ENCODE assay signal across 8 cellular contexts in the genomic region with DNA sequence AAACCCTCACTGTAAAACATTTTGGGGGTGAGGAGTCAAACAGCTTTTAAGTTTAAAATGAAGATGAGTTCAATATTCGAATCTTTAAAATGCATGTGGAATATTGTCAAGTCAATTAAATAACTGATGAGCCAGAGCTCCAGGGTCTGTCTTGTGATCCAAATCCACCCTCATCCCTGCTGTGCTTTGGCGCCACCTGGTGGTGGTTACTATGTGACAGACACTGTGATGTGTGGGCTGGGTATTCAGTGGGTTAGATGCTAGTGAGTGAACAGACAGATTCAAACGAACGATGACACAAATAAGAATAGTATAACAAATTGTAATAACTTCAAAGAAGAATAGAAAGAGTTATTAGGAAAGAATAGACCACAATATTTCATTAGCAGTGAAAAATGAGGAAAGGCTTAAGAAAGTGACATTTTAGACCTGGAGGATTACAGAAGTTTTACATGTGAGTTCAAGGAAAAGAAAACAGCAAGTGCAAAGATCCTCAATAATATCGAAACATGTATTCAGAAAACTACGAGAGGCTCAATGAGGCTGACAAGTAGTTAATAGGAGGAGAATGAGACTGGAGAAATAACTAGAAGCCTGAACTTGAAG. TPM values are rescaled to one million over a fixed set of nuclear protein-coding genes. Genes with fewer than 3 reads are reported as not detected.
DNase-seq lines count a peak whose midpoint lies in the region; ATAC-seq, FAIRE-seq and TF ChIP-seq lines count a peak whose summit lies in the region.

No MANE protein-coding gene starts in this region.

- no peak overlapping the region for H3K27ac ChIP-seq in transverse colon

- in situ Hi-C loops in transverse colon (cut with MboI; ENCODE audit: low pct_ligation_motif_present in 1 of 4, low pct_unique_long_range_greater_than_20kb in 1 of 4, low sequenced_read_pairs in 3 of 4), result no loop called here

- no peaks in the 10 kb centered on the region for H3K4me1 Mint-ChIP-seq in activated T-helper 2 cell treated with anti-CD3 and anti-CD28 coated beads, Interferon-gamma antibody, Interleukin-2, Interleukin-4, amounts not matched to agents 10 μg/mL and 5 μg/mL and 100 μg/mL, durations not matched to agents 14 hours and 24 hours and 36 hours (ENCODE audit: low read depth)
- H3K4me1 Mint-ChIP-seq in osteocyte (ENCODE audit: unreplicated experiment), result peaks cover 5% of the 10 kb centered on the region

- peak; percentile 39 for FAIRE-seq in RCC 7860 (lab: Jason Lieb, UNC)
- peak; percentile 87 for FAIRE-seq in frontal cortex (lab: Jason Lieb, UNC)

- H3K4me3 Mint-ChIP-seq in activated T-helper 2 cell treated with anti-CD3 and anti-CD28 coated beads, Interferon-gamma antibody, Interleukin-2, Interleukin-4, amounts not matched to agents 10 μg/mL and 5 μg/mL and 100 μg/mL, durations not matched to agents 14 hours and 24 hours and 36 hours (ENCODE audit: low read depth), result no peak overlapping the region
- H3K4me3 Mint-ChIP-seq in osteocyte (ENCODE audit: unreplicated experiment), result no peak overlapping the region

- no peak overlapping the region for H3K4me3 ChIP-seq in transverse colon

- no peak overlapping the region for H3K27ac Mint-ChIP-seq in activated T-helper 2 cell treated with anti-CD3 and anti-CD28 coated beads, Interferon-gamma antibody, Interleukin-2, Interleukin-4, amounts not matched to agents 10 μg/mL and 5 μg/mL and 100 μg/mL, durations not matched to agents 14 hours and 24 hours and 36 hours
- H3K27ac Mint-ChIP-seq in osteocyte (ENCODE audit: unreplicated experiment), result no peak overlapping the region

- ATAC-seq in GM19463 (IDR thresholded peaks at IDR 0.05; ENCODE audit: unreplicated experiment) (peak; percentile 95), HG03558 (IDR thresholded peaks at IDR 0.05; ENCODE audit: extremely low read depth, unreplicated experiment) (peak; percentile 92)

- H3K36me3 ChIP-seq in transverse colon, result no peaks in the 10 kb centered on the region

- no peak for TF ChIP-seq EP300 in transverse colon (IDR thresholded peaks at IDR 0.05; ENCODE audit: low read depth)

- no peaks in the 10 kb centered on the region for H3K4me1 ChIP-seq in transverse colon

- 28 to 29% methylated on average over 6 of the region's 6 CpGs for WGBS in transverse colon (ENCODE audit: low coverage in 1 of 2), 2 donors

- TF ChIP-seq CTCF in osteocyte (IDR thresholded peaks at IDR 0.05) (peak; percentile 95), transverse colon (IDR thresholded peaks at IDR 0.05) (peak; percentile 57 to 85 (median 81))

- H3K36me3 Mint-ChIP-seq in activated T-helper 2 cell treated with anti-CD3 and anti-CD28 coated beads, Interferon-gamma antibody, Interleukin-2, Interleukin-4, amounts not matched to agents 10 μg/mL and 5 μg/mL and 100 μg/mL, durations not matched to agents 14 hours and 24 hours and 36 hours (ENCODE audit: low read depth), result no peaks in the 10 kb centered on the region
- no peaks in the 10 kb centered on the region for H3K36me3 Mint-ChIP-seq in osteocyte (ENCODE audit: unreplicated experiment)

- DNase-seq in D341Med (ENCODE audit: low spot score), result peak; percentile 73
- DNase-seq in RCC 7860 (ENCODE audit: low spot score), result peak; percentile 25
- peak; percentile 36 for DNase-seq in activated T-helper 2 cell treated with anti-CD3 and anti-CD28 coated beads, Interferon-gamma antibody, Interleukin-2, Interleukin-4, amounts not matched to agents 10 μg/mL and 5 μg/mL and 100 μg/mL, durations not matched to agents 14 hours and 24 hours and 36 hours (ENCODE audit: low spot score)
- peak; percentile 2 to 13 for DNase-seq in frontal cortex (ENCODE audit: low spot score in 2 of 2)
- DNase-seq in osteocyte (ENCODE audit: extremely low spot score, unreplicated experiment), result peak; percentile 90
- peak; percentile 69 for DNase-seq in transverse colon

- intact Hi-C loops in activated T-helper 2 cell treated with anti-CD3 and anti-CD28 coated beads, Interferon-gamma antibody, Interleukin-2, Interleukin-4, amounts not matched to agents 10 μg/mL and 5 μg/mL and 100 μg/mL, durations not matched to agents 14 hours and 24 hours and 36 hours (cut with micrococcal nuclease), result loop anchor here (1.0 kb wide), 1 partner anchor 82 kb away; no protein-coding TSS in a partner anchor
- intact Hi-C loops in transverse colon (cut with DNase I; ENCODE audit: low total_unique reads), result no loop called here

- H3K27me3 Mint-ChIP-seq in activated T-helper 2 cell treated with anti-CD3 and anti-CD28 coated beads, Interferon-gamma antibody, Interleukin-2, Interleukin-4, amounts not matched to agents 10 μg/mL and 5 μg/mL and 100 μg/mL, durations not matched to agents 14 hours and 24 hours and 36 hours (ENCODE audit: low read depth), result no peaks in the 10 kb centered on the region
- H3K27me3 Mint-ChIP-seq in osteocyte (ENCODE audit: unreplicated experiment), result peaks cover 2% of the 10 kb centered on the region

- H3K9me3 ChIP-seq in transverse colon, result no peaks in the 10 kb centered on the region

- no peak for TF ChIP-seq POLR2A in transverse colon (IDR thresholded peaks at IDR 0.05)

- H3K27me3 ChIP-seq in transverse colon, result no peaks in the 10 kb centered on the region

- H3K9me3 Mint-ChIP-seq in activated T-helper 2 cell treated with anti-CD3 and anti-CD28 coated beads, Interferon-gamma antibody, Interleukin-2, Interleukin-4, amounts not matched to agents 10 μg/mL and 5 μg/mL and 100 μg/mL, durations not matched to agents 14 hours and 24 hours and 36 hours, result no peaks in the 10 kb centered on the region
- no peaks in the 10 kb centered on the region for H3K9me3 Mint-ChIP-seq in osteocyte (ENCODE audit: unreplicated experiment)

RNA-seq across cellular contexts. Expression of a gene that starts 51.4 kb away (rescaled TPM):
- not detected in 2 replicates for total RNA-seq in activated T-helper 2 cell treated with anti-CD3 and anti-CD28 coated beads, Interferon-gamma antibody, Interleukin-2, Interleukin-4, amounts not matched to agents 10 μg/mL and 5 μg/mL and 100 μg/mL, durations not matched to agents 14 hours and 24 hours and 36 hours
- 31.4 TPM for total RNA-seq in frontal cortex
- total RNA-seq in osteocyte, result 19.7 and 22.0 TPM in 2 replicates
- under 1 TPM; 0.27 to 0.79 (median 0.49) TPM for total RNA-seq in transverse colon

Comparison
In these comparisons a context has a peak if more than half of its experiments do, and no peak if none do; other contexts are left out.
1. DNase-seq: peak in every context shown above with its lines; median percentile 90 in osteocyte; 73 in D341Med; 69 in transverse colon; 36 in activated T-helper 2 cell treated with anti-CD3 and anti-CD28 coated beads, Interferon-gamma antibody, Interleukin-2, Interleukin-4, amounts not matched to agents 10 μg/mL and 5 μg/mL and 100 μg/mL, durations not matched to agents 14 hours and 24 hours and 36 hours; 25 in RCC 7860; 8 in frontal cortex.
2. RNA of a gene that starts 51.4 kb away (total RNA-seq): 31.4 TPM in frontal cortex (single experiment) and 19.7 to 22.0 TPM in osteocyte; 0.27 to 0.79 TPM in transverse colon and not detected in activated T-helper 2 cell treated with anti-CD3 and anti-CD28 coated beads, Interferon-gamma antibody, Interleukin-2, Interleukin-4, amounts not matched to agents 10 μg/mL and 5 μg/mL and 100 μg/mL, durations not matched to agents 14 hours and 24 hours and 36 hours; every median in the first group is over 10 times any median in the second.